8 cellular contexts compared by ENCODE assay signal in genomic region chr10:86756511-86757109, GRCh38.
DNase-seq lines count a peak whose midpoint lies in the region; ATAC-seq and TF ChIP-seq lines count a peak whose summit lies in the region.

Gene BMPR1A (plus strand): TSS chr10:86756619. CDS start chr10:86876019, 119,400 bp downstream.

- no peaks in the 10 kb centered on the region for H3K27me3 Mint-ChIP-seq in stimulated activated memory B cell treated with anti-CD40 and anti-IgM and Interleukin-4, amounts not matched to agents 10 μg/mL and 1 μg/mL and 100 μg/mL, for 72 hours

- no peak for DNase-seq in GM12864 (ENCODE audit: low read depth)
- DNase-seq in HuH-7 (ENCODE audit: low spot score) = peak; percentile 19
- peak; percentile 69 for DNase-seq in astrocyte of the hippocampus (ENCODE audit: low read depth, low spot score)
- DNase-seq in iPS-NIHi11 (ENCODE audit: low spot score) = peak; percentile 61
- DNase-seq in NCI-H2081 (lab: John Stamatoyannopoulos, UW) = no peak
- DNase-seq in hippocampal formation (lab: John Stamatoyannopoulos, UW) = no peak

- no peak for TF ChIP-seq CTCF in GM12864 (IDR thresholded peaks at IDR 0.05; ENCODE audit: low read depth, low read length, missing control alignments)

- peak; percentile 48 for ATAC-seq in GM21528 (IDR thresholded peaks at IDR 0.05; ENCODE audit: low FRiP score, unreplicated experiment)
- ATAC-seq in stimulated activated memory B cell treated with anti-CD40 and anti-IgM and Interleukin-4, amounts not matched to agents 10 μg/mL and 1 μg/mL and 100 μg/mL, for 72 hours = peak; percentile 68

- H3K4me3 ChIP-seq in GM12864 (ENCODE audit: low read depth, low read length) = peak within 1 kb of the TSS; percentile 74

- no peaks in the 10 kb centered on the region for H3K9me3 Mint-ChIP-seq in stimulated activated memory B cell treated with anti-CD40 and anti-IgM and Interleukin-4, amounts not matched to agents 10 μg/mL and 1 μg/mL and 100 μg/mL, for 72 hours

- no peaks in the 10 kb centered on the region for H3K36me3 Mint-ChIP-seq in stimulated activated memory B cell treated with anti-CD40 and anti-IgM and Interleukin-4, amounts not matched to agents 10 μg/mL and 1 μg/mL and 100 μg/mL, for 72 hours

- H3K27ac Mint-ChIP-seq in stimulated activated memory B cell treated with anti-CD40 and anti-IgM and Interleukin-4, amounts not matched to agents 10 μg/mL and 1 μg/mL and 100 μg/mL, for 72 hours = peak within 1 kb of the TSS; percentile 90

- peak within 1 kb of the TSS; percentile 89 for H3K4me3 Mint-ChIP-seq in stimulated activated memory B cell treated with anti-CD40 and anti-IgM and Interleukin-4, amounts not matched to agents 10 μg/mL and 1 μg/mL and 100 μg/mL, for 72 hours

- peaks cover 60% of the 10 kb centered on the region for H3K4me1 Mint-ChIP-seq in stimulated activated memory B cell treated with anti-CD40 and anti-IgM and Interleukin-4, amounts not matched to agents 10 μg/mL and 1 μg/mL and 100 μg/mL, for 72 hours

Comparison
In these comparisons a context has a peak if more than half of its experiments do, and no peak if none do; other contexts are left out.
1. DNase-seq: peak in HuH-7 (single experiment), astrocyte of the hippocampus (single experiment) and iPS-NIHi11 (single experiment); none in GM12864 (single experiment), NCI-H2081 (0 of 2) and hippocampal formation (0 of 2).